ENCODE assay signal across 24 cellular contexts in genomic region chr11:2999464-2999998, GRCh38. TPM values are rescaled to one million over a fixed set of nuclear protein-coding genes. Genes with fewer than 3 reads are reported as not detected.
A peak's percentile ranks its signal among the peaks of the same experiment; 100 is the strongest.
DNase-seq lines count a peak whose midpoint lies in the region; ATAC-seq and TF ChIP-seq lines count a peak whose summit lies in the region.
"Had no signal": no experiment of that assay in that cellular context is flagged by ENCODE, and none has a peak within 500 bp of the region (broad histone marks: within the 10 kb centered on the region; RNA-seq: fewer than 3 reads in every experiment).

No MANE protein-coding gene starts in this region.

- no peaks in the 10 kb centered on the region for H3K9me3 ChIP-seq in body of pancreas
- no peaks in the 10 kb centered on the region for H3K9me3 ChIP-seq in tibial nerve
- H3K9me3 ChIP-seq: heart right ventricle, left lung, thoracic aorta had no signal

- H3K9me3 Mint-ChIP-seq in activated T-cell treated with anti-CD3 and anti-CD28 coated beads, Interleukin-2, amount 50 U/mL, for 24 hours, result no peaks in the 10 kb centered on the region
- H3K9me3 Mint-ChIP-seq in nephron, result no peaks in the 10 kb centered on the region
- H3K9me3 Mint-ChIP-seq: dendritic cell treated with granulocyte-macrophage colony-stimulating factor and Interleukin-4, amounts not matched to agents 40 ng/mL and 50 ng/mL, for 4 days; stimulated activated effector memory CD8-positive, alpha-beta T cell treated with anti-CD3 and anti-CD28 coated beads, Interleukin-12 subunit alpha, Interleukin-12 subunit beta, amount 100 ng/mL, for 72 hours had no signal

- 83 to 91% methylated on average over 10 of the region's 10 CpGs for WGBS in body of pancreas, 2 donors
- WGBS in tibial nerve, 2 donors, result 78 to 81% methylated on average over 10 of the region's 10 CpGs

- H3K36me3 ChIP-seq in body of pancreas (replicated peaks in 1 of 2; ENCODE audit: insufficient read depth in 1 of 2, low read depth in 2 of 2) (peaks cover 0 to 5% of the 10 kb centered on the region in 2 donors), tibial nerve (peaks cover 0 to 53% (median 8%) of the 10 kb centered on the region in 3 donors)

- no peak for TF ChIP-seq EP300 in tibial nerve (IDR thresholded peaks at IDR 0.05)

- no peaks in the 10 kb centered on the region for H3K4me1 Mint-ChIP-seq in activated T-cell treated with anti-CD3 and anti-CD28 coated beads, Interleukin-2, amount 50 U/mL, for 24 hours (ENCODE audit: low read depth)
- peaks cover 29% of the 10 kb centered on the region for H3K4me1 Mint-ChIP-seq in nephron
- H3K4me1 Mint-ChIP-seq: B cell had no signal

- no peak for TF ChIP-seq CTCF in body of pancreas (IDR thresholded peaks at IDR 0.05)
- no peak for TF ChIP-seq CTCF in nephron (IDR thresholded peaks at IDR 0.05; ENCODE audit: unreplicated experiment in 3 of 3)
- no peak for TF ChIP-seq CTCF in tibial nerve (IDR thresholded peaks at IDR 0.05)

- H3K27ac ChIP-seq in body of pancreas (peak overlapping the region in 3 of 4 donors; percentile 73 to 77 (median 76)), tibial nerve (peak overlapping the region in 3 of 4 donors; percentile 49 to 93 (median 88))
- H3K27ac ChIP-seq: left lung had no signal

- H3K4me1 ChIP-seq in body of pancreas (peaks cover 54% of the 10 kb centered on the region), tibial nerve (peaks cover 0 to 32% (median 16%) of the 10 kb centered on the region in 4 donors)

- H3K27ac Mint-ChIP-seq in activated T-cell treated with anti-CD3 and anti-CD28 coated beads, Interleukin-2, amount 50 U/mL, for 24 hours, result peak overlapping the region; percentile 22
- peak overlapping the region; percentile 28 to 99 (median 90) for H3K27ac Mint-ChIP-seq in nephron
- H3K27ac Mint-ChIP-seq: B cell; dendritic cell treated with granulocyte-macrophage colony-stimulating factor and Interleukin-4, amounts not matched to agents 40 ng/mL and 50 ng/mL, for 4 days; progenitor cell of endocrine pancreas; stimulated activated effector memory CD8-positive, alpha-beta T cell treated with anti-CD3 and anti-CD28 coated beads, Interleukin-12 subunit alpha, Interleukin-12 subunit beta, amount 100 ng/mL, for 72 hours had no signal

- ATAC-seq in body of pancreas (no peak), GM19452 (IDR thresholded peaks at IDR 0.05; ENCODE audit: unreplicated experiment) (no peak)
- ATAC-seq: GM12878; PC-3; stimulated activated effector memory CD8-positive, alpha-beta T cell treated with anti-CD3 and anti-CD28 coated beads, Interleukin-12 subunit alpha, Interleukin-12 subunit beta, amount 100 ng/mL, for 72 hours had no signal

- no peaks in the 10 kb centered on the region for H3K27me3 Mint-ChIP-seq in activated T-cell treated with anti-CD3 and anti-CD28 coated beads, Interleukin-2, amount 50 U/mL, for 24 hours
- no peaks in the 10 kb centered on the region for H3K27me3 Mint-ChIP-seq in nephron (ENCODE audit: low read depth)
- H3K27me3 Mint-ChIP-seq: B cell; dendritic cell treated with granulocyte-macrophage colony-stimulating factor and Interleukin-4, amounts not matched to agents 40 ng/mL and 50 ng/mL, for 4 days; progenitor cell of endocrine pancreas had no signal

- no peaks in the 10 kb centered on the region for H3K27me3 ChIP-seq in body of pancreas
- H3K27me3 ChIP-seq in tibial nerve, result no peaks in the 10 kb centered on the region
- H3K27me3 ChIP-seq: heart right ventricle, left lung had no signal

- intact Hi-C loops in body of pancreas (cut with DNase I), result no loop called here

- H3K4me3 Mint-ChIP-seq in activated T-cell treated with anti-CD3 and anti-CD28 coated beads, Interleukin-2, amount 50 U/mL, for 24 hours, result no peak overlapping the region
- no peak overlapping the region for H3K4me3 Mint-ChIP-seq in nephron
- H3K4me3 Mint-ChIP-seq: B cell; dendritic cell treated with granulocyte-macrophage colony-stimulating factor and Interleukin-4, amounts not matched to agents 40 ng/mL and 50 ng/mL, for 4 days; stimulated activated effector memory CD8-positive, alpha-beta T cell treated with anti-CD3 and anti-CD28 coated beads, Interleukin-12 subunit alpha, Interleukin-12 subunit beta, amount 100 ng/mL, for 72 hours had no signal

- no peak for TF ChIP-seq POLR2A in body of pancreas (IDR thresholded peaks at IDR 0.05)
- no peak for TF ChIP-seq POLR2A in tibial nerve (IDR thresholded peaks at IDR 0.05)
- TF ChIP-seq POLR2A in erythroblast (IDR thresholded peaks at IDR 0.05; ENCODE audit: low read length), result no peak

- DNase-seq in activated T-cell treated with anti-CD3 and anti-CD28 coated beads, Interleukin-2, amount 50 U/mL, for 24 hours, result peak; percentile 15
- DNase-seq in activated T-cell treated with anti-CD3 and anti-CD28 coated beads for 4 hours (no peak), body of pancreas (peak in 1 of 4 donors; percentile 8), tibial nerve (ENCODE audit: low spot score in 2 of 2) (no peak), erythroblast (lab: John Stamatoyannopoulos, UW) (no peak)
- no peak for DNase-seq in effector CD8-positive, alpha-beta T cell (lab: John Stamatoyannopoulos, UW)
- DNase-seq: activated CD4-positive, alpha-beta T cell treated with anti-CD3 and anti-CD28 coated beads, Interleukin-2, amount 50 U/mL, for 48 hours; activated effector memory CD4-positive, alpha-beta T cell treated with anti-CD3 and anti-CD28 coated beads, Interleukin-2, amount 50 U/mL, for 16 hours; DND-41; Karpas-422; left lung; PC-3; stimulated activated CD4-positive, alpha-beta T cell treated with anti-CD3 and anti-CD28 coated beads, Interleukin-2, amount 100 ng/mL, for 24 hours; T-helper 2 cell had no signal

- H3K4me3 ChIP-seq in body of pancreas (no peak overlapping the region), tibial nerve (no peak overlapping the region)
- H3K4me3 ChIP-seq: GM12878, heart right ventricle, left lung, skin epidermis, thoracic aorta had no signal

- H3K36me3 Mint-ChIP-seq in activated T-cell treated with anti-CD3 and anti-CD28 coated beads, Interleukin-2, amount 50 U/mL, for 24 hours (ENCODE audit: low read depth), result peaks cover 60% of the 10 kb centered on the region
- H3K36me3 Mint-ChIP-seq in nephron (ENCODE audit: low read depth), result peaks cover 22% of the 10 kb centered on the region

RNA-seq across cellular contexts. Expression of gene NAP1L4, which starts 7.4 kb away (rescaled TPM):
- 10 to 100 TPM; 45.9 to 57.7 TPM for total RNA-seq in body of pancreas
- total RNA-seq in tibial nerve, result 100 to 1,000 TPM in 2 of 4 donors, 10 to 100 TPM in 2; 94.3 to 129 (median 111) TPM

RNA-seq across cellular contexts. Expression of gene CARS1, which starts 57.7 kb away (rescaled TPM):
- total RNA-seq in body of pancreas (10 to 100 TPM; 15.8 to 20.8 TPM), tibial nerve (10 to 100 TPM; 29.3 to 50.4 (median 36.4) TPM)
